In the genomic region with DNA sequence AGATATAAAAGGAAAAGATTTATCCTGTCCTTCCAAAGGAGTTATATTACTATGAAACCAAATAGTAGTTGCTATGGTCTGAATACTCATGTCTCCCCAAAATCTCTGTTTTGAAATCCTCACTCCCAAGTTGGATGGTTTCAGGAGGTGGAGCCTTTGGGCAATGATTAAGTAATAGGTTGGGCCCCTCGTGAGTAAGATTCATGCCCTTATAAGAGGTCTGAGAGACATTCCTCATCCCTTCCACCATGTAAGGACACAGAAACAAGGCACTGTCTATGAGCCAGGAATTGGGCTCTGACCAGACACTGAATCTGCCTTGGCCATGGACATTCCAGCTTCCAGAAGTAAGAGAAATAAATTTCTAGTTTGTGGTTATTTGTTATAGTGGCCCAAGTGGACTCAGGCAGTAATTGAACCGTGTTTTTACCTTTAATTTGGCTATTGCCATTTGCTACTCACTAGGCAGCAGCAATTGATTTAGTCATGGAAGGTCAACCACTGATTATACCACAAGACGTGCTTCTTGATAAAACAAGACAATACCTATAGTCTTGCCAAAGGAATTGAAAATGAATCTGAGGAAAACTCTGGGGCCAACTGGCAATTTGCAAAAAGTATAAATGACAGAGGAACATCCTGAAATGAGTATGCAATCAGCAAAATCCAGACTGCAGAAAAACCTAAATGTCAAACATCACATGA, we compare ENCODE assay signal across 22 cellular contexts.
DNase-seq lines count a peak whose midpoint lies in the region; ATAC-seq, FAIRE-seq and TF ChIP-seq lines count a peak whose summit lies in the region.
"Had no signal": no experiment of that assay in that cellular context is flagged by ENCODE, and none has a peak within 500 bp of the region (broad histone marks: within the 10 kb centered on the region; RNA-seq: fewer than 3 reads in every experiment).

No MANE protein-coding gene starts in this region.

- TF ChIP-seq POLR2A in GM12878 (IDR thresholded peaks at IDR 0.05; ENCODE audit: low read depth, low read length) (no peak), endothelial cell of umbilical vein (IDR thresholded peaks at IDR 0.05; ENCODE audit: low read depth, low read length) (no peak)

- H3K9ac ChIP-seq in OCI-LY3 (ENCODE audit: low read length) (no peak overlapping the region), GM12878 (ENCODE audit: control insufficient read depth, insufficient read depth, low read length) (no peak overlapping the region), endothelial cell of umbilical vein (replicated peaks; ENCODE audit: extremely low read depth, insufficient read depth, low read length) (no peak overlapping the region), keratinocyte (ENCODE audit: control insufficient read depth, extremely low read depth, insufficient read depth, low read length) (no peak overlapping the region)
- H3K9ac ChIP-seq: BLaER1 had no signal

- ATAC-seq in GM12878 = peak; percentile 20; the same call in 2 of the 3 replicates

- H3K9me3 Mint-ChIP-seq in chondrocyte (ENCODE audit: low read depth) = no peaks in the 10 kb centered on the region

- H3K9me3 ChIP-seq in OCI-LY3 (ENCODE audit: insufficient read depth, low read length) (no peaks in the 10 kb centered on the region), GM12878 (replicated peaks; ENCODE audit: control insufficient read depth, insufficient read depth, low read length) (no peaks in the 10 kb centered on the region), endothelial cell of umbilical vein (replicated peaks; ENCODE audit: control insufficient read depth, insufficient read depth, low read length) (no peaks in the 10 kb centered on the region), keratinocyte (ENCODE audit: control insufficient read depth, low read depth, low read length) (no peaks in the 10 kb centered on the region), HAP-1 (no peaks in the 10 kb centered on the region)
- H3K9me3 ChIP-seq: BLaER1 had no signal

- SMC1A ChIA-PET in GM12878 (lab: Charles Lee; ENCODE audit: uncharacterized antibody, unreplicated experiment) = interaction anchor here (0.6 kb wide), 1 partner anchor 285 kb away, joined by 3 read pairs; no protein-coding TSS in a partner anchor

- H3K4me1 ChIP-seq in OCI-LY3 (ENCODE audit: low read length) (0 out of 2 replicates have a peak, but pooled peaks cover 11% of the 10 kb centered on the region), GM12878 (ENCODE audit: control insufficient read depth, insufficient read depth, low read length) (no peaks in the 10 kb centered on the region), endothelial cell of umbilical vein (ENCODE audit: control insufficient read depth, extremely low read depth, insufficient read depth, low read length) (peaks cover 13% of the 10 kb centered on the region), keratinocyte (ENCODE audit: control insufficient read depth, extremely low read depth, insufficient read depth, low read length) (peaks cover 22% of the 10 kb centered on the region), HAP-1 (no peaks in the 10 kb centered on the region; the same call in 1 of the 2 replicates)
- H3K4me1 ChIP-seq: BLaER1 had no signal

- H3K27me3 ChIP-seq in OCI-LY3 (ENCODE audit: low read depth, low read length) (no peaks in the 10 kb centered on the region), GM12878 (replicated peaks in 1 of 2; ENCODE audit: control insufficient read depth in 2 of 2, insufficient read depth in 2 of 2, low read length in 1 of 2) (no peaks in the 10 kb centered on the region), endothelial cell of umbilical vein (ENCODE audit: control insufficient read depth in 2 of 2, insufficient read depth in 2 of 2, low read length in 2 of 2) (no peaks in the 10 kb centered on the region), keratinocyte (ENCODE audit: control insufficient read depth, extremely low read depth, insufficient read depth, low read length) (no peaks in the 10 kb centered on the region), HAP-1 (ENCODE audit: low read depth) (no peaks in the 10 kb centered on the region)
- H3K27me3 ChIP-seq: BLaER1 had no signal

- WGBS in GM12878 (ENCODE audit: insufficient coverage, insufficient replicate concordance, low lambda C conversion rate, missing lambda C conversion rate) = 2% methylated on average over 3 of the region's 3 CpGs

- BruUV-seq in GM12878 (replicated peaks; lab: Mats Ljungman, UMichigan) = no TSS peak
- BruUV-seq in endothelial cell of umbilical vein (replicated peaks; lab: Mats Ljungman, UMichigan) = no TSS peak

- H3K4me1 Mint-ChIP-seq in chondrocyte (ENCODE audit: low read depth) = no peaks in the 10 kb centered on the region
- H3K4me1 Mint-ChIP-seq: CD4-positive, CD25-positive, alpha-beta regulatory T cell had no signal

- no peaks in the 10 kb centered on the region for H4K20me1 ChIP-seq in OCI-LY3 (ENCODE audit: insufficient read depth, low read length)
- H4K20me1 ChIP-seq in GM12878 (ENCODE audit: control insufficient read depth, insufficient read depth) = no peaks in the 10 kb centered on the region
- H4K20me1 ChIP-seq in endothelial cell of umbilical vein (replicated peaks; ENCODE audit: control insufficient read depth, extremely low read depth, insufficient read depth, low read length) = no peaks in the 10 kb centered on the region
- H4K20me1 ChIP-seq in keratinocyte (ENCODE audit: control insufficient read depth, extremely low read depth, insufficient read depth, low read length) = no peaks in the 10 kb centered on the region
- H4K20me1 ChIP-seq: BLaER1 had no signal

- no peak for DNase-seq in GM12878 (ENCODE audit: low read depth, low spot score)
- no peak for DNase-seq in endothelial cell of umbilical vein (ENCODE audit: low read depth, low spot score)
- peak; percentile 17 for DNase-seq in keratinocyte (ENCODE audit: low read depth, low spot score)
- no peak for DNase-seq in HAP-1 (ENCODE audit: low spot score in 2 of 2)
- DNase-seq in activated CD8-positive, alpha-beta memory T cell treated with anti-CD3 and anti-CD28 coated beads, Interleukin-2, amount 50 U/mL, for 4 hours = no peak
- no peak for DNase-seq in DMS79 treated with DMSO at 0.1 percent for 48 hours (lab: John Stamatoyannopoulos, UW)
- DNase-seq in chondrocyte (ENCODE audit: low spot score) = no peak
- DNase-seq: CD4-positive, CD25-positive, alpha-beta regulatory T cell; IMR-90; KG1; MM.1S; NCI-H2029; NCI-H446; NCI-H524 treated with DMSO at 0.1 percent for 48 hours; NCI-H774; NK-92 treated with Interleukin-12 subunit alpha and Interleukin-12 subunit beta, amount 100 ng/mL, for 24 hours; SHP77 treated with DMSO at 0.1 percent for 48 hours had no signal

- no peaks in the 10 kb centered on the region for H3K79me2 ChIP-seq in OCI-LY3 (ENCODE audit: low read length)
- H3K79me2 ChIP-seq in GM12878 (ENCODE audit: control insufficient read depth, insufficient read depth, low read length) = no peaks in the 10 kb centered on the region
- H3K79me2 ChIP-seq in endothelial cell of umbilical vein (ENCODE audit: control insufficient read depth, insufficient read depth, low read length) = no peaks in the 10 kb centered on the region
- H3K79me2 ChIP-seq in keratinocyte (ENCODE audit: control insufficient read depth, insufficient read depth, low read length) = no peaks in the 10 kb centered on the region

- H3K4me3 ChIP-seq in OCI-LY3 (ENCODE audit: low read length) = no peak overlapping the region
- H3K4me3 ChIP-seq in GM12878 = no peak overlapping the region
- H3K4me3 ChIP-seq in endothelial cell of umbilical vein (replicated peaks in 1 of 3; ENCODE audit: insufficient read depth in 1 of 3, low read depth in 1 of 3, low read length in 3 of 3) = no peak overlapping the region
- H3K4me3 ChIP-seq in keratinocyte (ENCODE audit: control insufficient read depth in 2 of 3, extremely low read depth in 1 of 3, insufficient read depth in 2 of 3, low read depth in 1 of 3, low read length in 3 of 3) = peak overlapping the region in 2 of 3 experiments; percentile 19 to 39
- H3K4me3 ChIP-seq in HAP-1 = no peak overlapping the region
- H3K4me3 ChIP-seq: BLaER1, SK-N-MC had no signal

- intact Hi-C loops in GM12878 (cut with micrococcal nuclease; ENCODE audit: unreplicated experiment) (loop anchor here (10.0 kb wide), 1 partner anchor 1276 kb away; no protein-coding TSS in a partner anchor), endothelial cell of umbilical vein (cut with micrococcal nuclease) (no loop called here)

- CTCF ChIA-PET in GM12878 (lab: Yijun Ruan, JAX) (interaction anchor here (1.0 kb wide), 1 partner anchor 899 kb away, joined by 3 read pairs; no protein-coding TSS in a partner anchor), endothelial cell of umbilical vein (lab: Charles Lee) (no interaction called here)

- no peak for FAIRE-seq in GM12878 (lab: Jason Lieb, UNC)
- FAIRE-seq in endothelial cell of umbilical vein (lab: Jason Lieb, UNC) = no peak
- FAIRE-seq in keratinocyte (lab: Jason Lieb, UNC) = peak; percentile 61
- FAIRE-seq: A204.1, G401.6 had no signal

- dilution Hi-C loops in endothelial cell of umbilical vein (cut with MboI; ENCODE audit: extremely low pct_ligation_motif_present, low sequenced_read_pairs) (no loop called here), keratinocyte (cut with MboI; ENCODE audit: extremely low pct_ligation_motif_present, low sequenced_read_pairs) (no loop called here)

- H3K27ac Mint-ChIP-seq in chondrocyte (ENCODE audit: unreplicated experiment) = no peak overlapping the region
- H3K27ac Mint-ChIP-seq: CD4-positive, CD25-positive, alpha-beta regulatory T cell had no signal

- POLR2A ChIA-PET in GM12878 (lab: Charles Lee) (no interaction called here), endothelial cell of umbilical vein (lab: Charles Lee) (no interaction called here)

- no peak for TF ChIP-seq EP300 in GM12878 (IDR thresholded peaks at IDR 0.05; ENCODE audit: borderline replicate concordance in 1 of 2, control insufficient read depth in 1 of 2, low read depth in 2 of 2, low read length in 2 of 2)

- H3K36me3 ChIP-seq in OCI-LY3 (replicated peaks; ENCODE audit: low read depth, low read length) = no peaks in the 10 kb centered on the region
- H3K36me3 ChIP-seq in GM12878 (ENCODE audit: control insufficient read depth in 2 of 2, insufficient read depth in 2 of 2, low read length in 1 of 2) = no peaks in the 10 kb centered on the region
- no peaks in the 10 kb centered on the region for H3K36me3 ChIP-seq in endothelial cell of umbilical vein (ENCODE audit: control insufficient read depth in 2 of 2, extremely low read depth in 1 of 2, insufficient read depth in 2 of 2, low read length in 2 of 2)
- no peaks in the 10 kb centered on the region for H3K36me3 ChIP-seq in keratinocyte (ENCODE audit: control insufficient read depth in 2 of 2, extremely low read depth in 1 of 2, insufficient read depth in 2 of 2, low read length in 2 of 2)
- H3K36me3 ChIP-seq in HAP-1 (replicated peaks) = no peaks in the 10 kb centered on the region
- H3K36me3 ChIP-seq: BLaER1 had no signal

- H3K9me1 ChIP-seq in endothelial cell of umbilical vein (replicated peaks; ENCODE audit: control insufficient read depth, extremely low read depth, insufficient read depth, low read length) (no peaks in the 10 kb centered on the region), keratinocyte (ENCODE audit: control insufficient read depth, extremely low read depth, insufficient read depth, low read length) (no peaks in the 10 kb centered on the region)

- H3K27ac ChIP-seq in OCI-LY3 (ENCODE audit: low read length) (no peak overlapping the region), GM12878 (ENCODE audit: control insufficient read depth, insufficient read depth) (no peak overlapping the region), endothelial cell of umbilical vein (ENCODE audit: insufficient read depth, low read depth, low read length) (peak overlapping the region; percentile 32), keratinocyte (ENCODE audit: control insufficient read depth, insufficient read depth, low read length) (peak overlapping the region; percentile 42)
- H3K27ac ChIP-seq: BLaER1, SK-N-MC had no signal

- in situ Hi-C loops in GM12878 (cut with MboI) (no loop called here), HAP-1 (cut with MboI; ENCODE audit: low sequenced_read_pairs) (no loop called here)

- RAD21 ChIA-PET in GM12878 (lab: Charles Lee; ENCODE audit: unreplicated experiment) = no interaction called here

- H3K27me3 Mint-ChIP-seq in chondrocyte (ENCODE audit: low read depth) = no peaks in the 10 kb centered on the region
- H3K27me3 Mint-ChIP-seq: CD4-positive, CD25-positive, alpha-beta regulatory T cell had no signal

- H3K4me3 Mint-ChIP-seq in chondrocyte (ENCODE audit: unreplicated experiment) = no peak overlapping the region
- H3K4me3 Mint-ChIP-seq: CD4-positive, CD25-positive, alpha-beta regulatory T cell had no signal

- H3K4me2 ChIP-seq in OCI-LY3 (ENCODE audit: low read length) (no peak overlapping the region), GM12878 (ENCODE audit: control insufficient read depth, insufficient read depth) (no peak overlapping the region), endothelial cell of umbilical vein (ENCODE audit: insufficient read depth, low read length) (peak overlapping the region; percentile 12), keratinocyte (ENCODE audit: control insufficient read depth, extremely low read depth, insufficient read depth, low read depth, low read length) (peak overlapping the region; percentile 67)
- H3K4me2 ChIP-seq: BLaER1 had no signal

- 0 out of 2 replicates have a peak overlapping the region, but pooled peaks have one; percentile 4 for H2AFZ ChIP-seq in OCI-LY3 (ENCODE audit: low read depth, low read length)
- no peak overlapping the region for H2AFZ ChIP-seq in GM12878 (ENCODE audit: control insufficient read depth, low read depth, low read length)
- peak overlapping the region; percentile 38 for H2AFZ ChIP-seq in endothelial cell of umbilical vein (ENCODE audit: low read depth, low read length)
- H2AFZ ChIP-seq in keratinocyte (ENCODE audit: control insufficient read depth, low read length) = peak overlapping the region; percentile 52

- H3K36me3 Mint-ChIP-seq in chondrocyte (ENCODE audit: low read depth) = no peaks in the 10 kb centered on the region
- H3K36me3 Mint-ChIP-seq: CD4-positive, CD25-positive, alpha-beta regulatory T cell had no signal

- TF ChIP-seq CTCF in OCI-LY3 (IDR thresholded peaks at IDR 0.05; ENCODE audit: low read depth, low read length) (no peak), GM12878 (IDR thresholded peaks at IDR 0.05 in 2 of 3, conservative IDR thresholded peaks at IDR 0.05 in 1 of 3; ENCODE audit: control insufficient read depth in 2 of 3, extremely low read depth in 1 of 3, insufficient read depth in 1 of 3, low read depth in 3 of 3, low read length in 3 of 3) (no peak), endothelial cell of umbilical vein (IDR thresholded peaks at IDR 0.05; ENCODE audit: extremely low read depth in 1 of 2, insufficient read depth in 1 of 2, low read depth in 1 of 2, low read length in 2 of 2) (no peak), keratinocyte (optimal IDR thresholded peaks at IDR 0.05 in 1 of 3, IDR thresholded peaks at IDR 0.05 in 1 of 3, conservative IDR thresholded peaks at IDR 0.05 in 1 of 3; ENCODE audit: extremely low read depth in 1 of 3, insufficient read depth in 2 of 3, low read length in 3 of 3) (no peak), chondrocyte (IDR thresholded peaks at IDR 0.05) (no peak)

- TF ChIP-seq RAD21 in GM12878 (IDR thresholded peaks at IDR 0.05; ENCODE audit: insufficient read depth, low read depth, low read length) = no peak

Comparison
In these comparisons a context has a peak if more than half of its experiments do, and no peak if none do; other contexts are left out.
1. H3K27ac ChIP-seq: peak in endothelial cell of umbilical vein (single experiment) and keratinocyte (single experiment); none in OCI-LY3 (single experiment) and GM12878 (single experiment).
2. H3K4me2 ChIP-seq: peak in endothelial cell of umbilical vein (single experiment) and keratinocyte (single experiment); none in OCI-LY3 (single experiment) and GM12878 (single experiment).
3. H3K4me3 ChIP-seq: peak in keratinocyte (2 of 3); none in OCI-LY3 (single experiment), GM12878 (single experiment), endothelial cell of umbilical vein (0 of 3) and HAP-1 (single experiment).